18 cellular contexts compared by ENCODE assay signal in the genomic region with DNA sequence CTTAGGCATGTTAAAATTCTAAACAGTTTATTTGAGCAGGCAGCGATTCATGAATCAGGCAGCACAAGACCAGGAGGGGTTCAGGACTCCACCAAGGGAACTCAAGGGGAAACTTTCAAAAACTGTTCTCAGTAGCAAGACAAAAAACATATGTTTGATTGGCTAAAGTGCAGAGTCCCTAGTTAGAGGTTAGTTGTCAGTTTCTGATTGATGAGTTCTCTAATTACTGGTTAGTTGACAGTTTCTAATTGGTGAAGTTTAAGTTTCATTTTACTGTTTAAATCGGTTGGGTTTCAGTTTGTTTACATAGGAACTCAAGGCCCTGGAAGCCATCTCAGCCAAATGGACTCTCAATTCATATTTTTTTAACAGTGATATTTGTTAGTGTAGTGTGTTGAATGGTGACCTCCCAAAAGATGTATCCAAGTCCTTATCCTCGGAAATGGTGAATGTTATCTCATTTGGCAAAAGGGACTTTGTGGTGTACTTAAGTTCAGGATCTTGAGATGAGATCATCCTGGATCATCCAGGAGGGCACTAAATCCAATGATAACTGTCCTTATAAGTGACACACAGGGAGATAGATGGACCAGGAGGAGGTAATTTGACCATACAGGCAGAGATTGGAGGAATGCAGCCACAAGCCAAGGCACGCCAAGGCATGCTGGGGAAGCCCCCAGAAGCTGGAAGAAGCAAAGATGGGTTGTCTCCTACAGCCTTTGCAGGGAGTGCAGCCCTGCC.
"Had no signal": no experiment of that assay in that cellular context is flagged by ENCODE, and none has a peak within 500 bp of the region (broad histone marks: within the 10 kb centered on the region; RNA-seq: fewer than 3 reads in every experiment).

No MANE protein-coding gene starts in this region.

- H3K27ac ChIP-seq: adrenal gland, foreskin keratinocyte had no signal

- ATAC-seq: activated CD8-positive, alpha-beta T cell treated with anti-CD3 and anti-CD28 coated beads for 36 hours; esophagus mucosa; foreskin keratinocyte; left ventricle myocardium superior; naive thymus-derived CD8-positive, alpha-beta T cell had no signal

- DNase-seq: activated B cell treated with CpG ODN at 0.5 μM for 24 hours; activated CD4-positive, alpha-beta T cell treated with anti-CD3 and anti-CD28 coated beads for 48 hours; activated CD8-positive, alpha-beta T cell treated with anti-CD3 and anti-CD28 coated beads for 36 hours; activated effector memory CD4-positive, alpha-beta T cell treated with anti-CD3 and anti-CD28 coated beads, Interleukin-2, amount 50 U/mL, for 16 hours; activated T-cell treated with anti-CD3 and anti-CD28 coated beads, Interleukin-2, amount 50 U/mL, for 48 hours; adrenal gland; caudate nucleus; foreskin keratinocyte; glutamatergic neuron; left ventricle myocardium superior; naive thymus-derived CD8-positive, alpha-beta T cell; retina; stimulated activated CD4-positive, alpha-beta T cell treated with anti-CD3 and anti-CD28 coated beads, Interleukin-2, amount 100 ng/mL, for 48 hours; stimulated activated naive CD4-positive, alpha-beta T cell; trophoblast cell had no signal

- H3K4me3 ChIP-seq: adrenal gland had no signal

- H3K4me1 ChIP-seq: adrenal gland, foreskin keratinocyte had no signal

- H3K9me3 ChIP-seq: adrenal gland had no signal

- H3K27me3 ChIP-seq: adrenal gland, foreskin keratinocyte had no signal

- H3K4me1 Mint-ChIP-seq: activated B cell treated with CpG ODN at 0.5 μM for 24 hours; activated naive CD4-positive, alpha-beta T cell treated with anti-CD3 and anti-CD28 coated beads, Interleukin-2, amount 50 U/mL, for 24 hours; memory B cell; naive thymus-derived CD8-positive, alpha-beta T cell had no signal

- H3K4me3 Mint-ChIP-seq: activated B cell treated with CpG ODN at 0.5 μM for 24 hours; activated CD8-positive, alpha-beta T cell treated with anti-CD3 and anti-CD28 coated beads for 36 hours; activated naive CD4-positive, alpha-beta T cell treated with anti-CD3 and anti-CD28 coated beads, Interleukin-2, amount 50 U/mL, for 24 hours; memory B cell; naive thymus-derived CD8-positive, alpha-beta T cell had no signal

- H3K9me3 Mint-ChIP-seq: activated CD8-positive, alpha-beta T cell treated with anti-CD3 and anti-CD28 coated beads for 36 hours; memory B cell had no signal

- H3K36me3 Mint-ChIP-seq: activated naive CD4-positive, alpha-beta T cell treated with anti-CD3 and anti-CD28 coated beads, Interleukin-2, amount 50 U/mL, for 24 hours; memory B cell; naive thymus-derived CD8-positive, alpha-beta T cell had no signal

- H3K36me3 ChIP-seq: adrenal gland had no signal

- H3K27ac Mint-ChIP-seq: activated B cell treated with CpG ODN at 0.5 μM for 24 hours; activated CD8-positive, alpha-beta T cell treated with anti-CD3 and anti-CD28 coated beads for 36 hours; activated naive CD4-positive, alpha-beta T cell treated with anti-CD3 and anti-CD28 coated beads, Interleukin-2, amount 50 U/mL, for 24 hours; memory B cell; naive thymus-derived CD8-positive, alpha-beta T cell had no signal
